Comparison of ENCODE assay signal across 1 cellular context in the genomic region with DNA sequence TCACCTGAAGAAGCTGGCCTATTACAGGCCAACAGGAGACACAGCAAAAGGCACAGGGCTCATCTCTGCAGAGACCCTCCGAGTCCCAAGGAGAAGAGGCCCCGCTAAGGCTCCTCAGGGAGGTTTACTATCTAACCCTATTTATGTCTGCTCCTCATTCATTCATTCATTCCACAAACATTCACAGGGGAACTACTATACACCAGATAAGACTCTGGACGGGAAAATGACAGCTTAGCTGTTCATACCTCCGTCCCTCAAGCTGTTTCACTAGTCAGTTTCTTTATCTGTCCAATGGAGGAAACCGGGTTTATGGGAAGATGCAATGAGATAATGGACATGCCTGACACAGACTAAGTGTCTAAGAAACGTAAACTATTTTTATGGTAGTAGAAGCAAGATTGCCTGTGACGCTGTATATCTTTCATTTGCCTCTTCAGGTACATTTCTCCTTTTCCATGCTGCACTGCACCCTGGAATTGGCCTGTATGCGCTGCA.
TF ChIP-seq lines count a peak whose summit lies in the region.

No MANE protein-coding gene starts in this region.

TF ChIP-seq in IMR-90, 13 proteins besides CTCF, POLR2A, EP300 and RAD21 (continued from another document):
- no peak for TF ChIP-seq CHD1 (IDR thresholded peaks at IDR 0.05; ENCODE audit: low read depth, low read length)
- TF ChIP-seq MAFK (IDR thresholded peaks at IDR 0.05; ENCODE audit: low read depth, low read length): no peak
- no peak for TF ChIP-seq FOS (IDR thresholded peaks at IDR 0.05; ENCODE audit: low read depth, low read length)
- no peak for TF ChIP-seq MXI1 (IDR thresholded peaks at IDR 0.05; ENCODE audit: borderline replicate concordance, low read depth, low read length)
